ENCODE assay signal across 1 cellular context in the genomic region with DNA sequence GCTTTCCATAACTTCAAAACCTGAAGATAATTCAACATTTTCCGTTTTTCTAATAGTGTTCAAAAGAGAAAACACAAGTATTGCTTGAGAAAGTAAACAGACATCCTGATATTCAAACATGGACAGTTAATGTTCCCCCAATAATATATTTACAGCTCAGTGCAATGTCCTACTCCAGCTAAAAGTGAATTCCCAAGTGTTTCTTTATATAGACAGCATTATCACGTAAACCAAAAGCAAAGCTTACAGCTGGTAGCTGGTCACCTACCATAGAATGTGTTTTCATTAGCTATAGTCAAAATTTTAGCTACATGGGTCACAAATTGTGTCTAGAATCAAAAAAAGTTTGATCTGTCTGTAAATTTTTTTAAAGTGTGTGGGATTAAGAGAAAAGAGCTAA.
TF ChIP-seq lines count a peak whose summit lies in the region.

No MANE protein-coding gene starts in this region.

TF ChIP-seq in GM23338, 12 proteins besides CTCF, POLR2A, EP300 and RAD21 (continued from another document):
- TF ChIP-seq ZNF462 (CRISPR knock-in tag; IDR thresholded peaks at IDR 0.05) (no peak), EZH2 (IDR thresholded peaks at IDR 0.05; ENCODE audit: low read depth, unreplicated experiment) (no peak)
TF ChIP-seq in GM23338: peak in this region for 0.
